25 cellular contexts compared by ENCODE assay signal in the genomic region with DNA sequence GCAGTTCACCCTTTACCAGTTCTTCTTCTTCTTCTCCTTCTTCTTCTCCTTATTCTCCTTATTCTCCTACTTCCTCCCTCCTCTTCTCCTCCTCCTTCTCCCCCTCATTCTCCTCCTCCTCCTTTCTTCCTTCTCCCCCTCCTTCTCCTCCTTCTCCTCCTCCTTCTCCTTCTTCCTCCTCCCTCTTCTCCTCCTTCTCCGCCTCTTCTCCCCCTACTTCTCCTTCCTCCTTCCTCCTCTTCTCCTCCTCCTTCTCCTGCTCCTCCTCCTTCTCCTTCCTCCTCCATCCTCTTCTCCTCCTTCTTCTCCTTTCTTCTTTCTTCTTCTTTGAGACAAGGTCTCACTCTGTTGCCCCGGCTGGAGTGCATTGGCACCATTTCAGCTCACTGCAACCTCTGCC. TPM values are rescaled to one million over a fixed set of nuclear protein-coding genes. Genes with fewer than 3 reads are reported as not detected.
DNase-seq lines count a peak whose midpoint lies in the region; ATAC-seq and TF ChIP-seq lines count a peak whose summit lies in the region.
"Had no signal": no experiment of that assay in that cellular context is flagged by ENCODE, and none has a peak within 500 bp of the region (broad histone marks: within the 10 kb centered on the region; RNA-seq: fewer than 3 reads in every experiment).

No MANE protein-coding gene starts in this region.

- DNase-seq in MCF 10A (ENCODE audit: unreplicated experiment), result no peak
- DNase-seq in mammary epithelial cell, result no peak
- DNase-seq in 8988T, result no peak
- DNase-seq in activated CD4-positive, CD25-positive, alpha-beta regulatory T cell treated with anti-CD3 and anti-CD28 coated beads, Interleukin-2, amount 50 U/mL, for 72 hours, result no peak
- DNase-seq in iPS-NIHi7 (ENCODE audit: extremely low spot score), result no peak
- DNase-seq: ACHN; AML-193; BE2C; CD4-positive, alpha-beta T cell; CD8-positive, alpha-beta memory T cell; DMS 273 treated with DMSO at 0.1 percent for 48 hours; DMS79; EL; GDM1; GM23248; H7; HCEC 1CT had no signal

- H3K27ac ChIP-seq in mammary epithelial cell (ENCODE audit: insufficient read depth, low read depth, low read length) (no peak overlapping the region), neural cell (ENCODE audit: low read length) (peak overlapping the region; percentile 45)
- H3K27ac ChIP-seq: 22Rv1; A549; BLaER1 treated with 17β-estradiol and CSF1 and Interleukin-3, amounts not matched to agents 10 nM and 100 nM; GM23248 had no signal

- H2AFZ ChIP-seq in mammary epithelial cell (ENCODE audit: low read depth, low read length) (no peak overlapping the region), neural cell (ENCODE audit: low read depth, low read length) (no peak overlapping the region)
- H2AFZ ChIP-seq: GM23248 had no signal

- no peak for TF ChIP-seq RAD21 in neural cell (conservative IDR thresholded peaks at IDR 0.05)

- no peak overlapping the region for H3K4me3 Mint-ChIP-seq in MCF 10A (ENCODE audit: unreplicated experiment)
- H3K4me3 Mint-ChIP-seq in dendritic cell treated with granulocyte-macrophage colony-stimulating factor and Interleukin-4, amounts not matched to agents 40 ng/mL and 50 ng/mL, for 4 days, result no peak overlapping the region
- H3K4me3 Mint-ChIP-seq: CD14-positive monocyte; CD4-positive, alpha-beta T cell; CD8-positive, alpha-beta memory T cell had no signal

- no peaks in the 10 kb centered on the region for H3K9me3 ChIP-seq in mammary epithelial cell (replicated peaks; ENCODE audit: insufficient read depth, low read length)
- no peaks in the 10 kb centered on the region for H3K9me3 ChIP-seq in neural cell (ENCODE audit: low read length)
- H3K9me3 ChIP-seq: A549, BE2C had no signal

- H3K4me3 ChIP-seq in mammary epithelial cell (replicated peaks in 1 of 3; ENCODE audit: insufficient read depth in 1 of 3, low read depth in 2 of 3, low read length in 3 of 3), result no peak overlapping the region
- H3K4me3 ChIP-seq in neural cell (ENCODE audit: low read length), result no peak overlapping the region
- H3K4me3 ChIP-seq: A549; BLaER1 treated with 17β-estradiol and CSF1 and Interleukin-3, amounts not matched to agents 10 nM and 100 nM; GM12878; GM23248 had no signal

- no peak overlapping the region for H3K9ac ChIP-seq in mammary epithelial cell (ENCODE audit: insufficient read depth, low read length)
- H3K9ac ChIP-seq in neural cell (ENCODE audit: low read length), result peak overlapping the region; percentile 31
- H3K9ac ChIP-seq: BLaER1 treated with 17β-estradiol and CSF1 and Interleukin-3, amounts not matched to agents 10 nM and 100 nM; GM23248 had no signal

- 90% methylated on average over 2 of the region's 2 CpGs for WGBS in mammary epithelial cell (ENCODE audit: low coverage, missing lambda C conversion rate)

- peak overlapping the region; percentile 33 for H3K27ac Mint-ChIP-seq in MCF 10A (ENCODE audit: low read depth, unreplicated experiment)
- H3K27ac Mint-ChIP-seq in dendritic cell treated with granulocyte-macrophage colony-stimulating factor and Interleukin-4, amounts not matched to agents 40 ng/mL and 50 ng/mL, for 4 days, result peak overlapping the region; percentile 12
- H3K27ac Mint-ChIP-seq: CD4-positive, alpha-beta T cell had no signal

- no peaks in the 10 kb centered on the region for H3K4me1 Mint-ChIP-seq in MCF 10A (ENCODE audit: insufficient read depth, unreplicated experiment)
- H3K4me1 Mint-ChIP-seq in dendritic cell treated with granulocyte-macrophage colony-stimulating factor and Interleukin-4, amounts not matched to agents 40 ng/mL and 50 ng/mL, for 4 days (ENCODE audit: low read depth), result peaks cover 9% of the 10 kb centered on the region
- H3K4me1 Mint-ChIP-seq: CD14-positive monocyte; CD8-positive, alpha-beta memory T cell had no signal

- H3K36me3 ChIP-seq in mammary epithelial cell (ENCODE audit: insufficient read depth, low read length) (no peaks in the 10 kb centered on the region), neural cell (ENCODE audit: insufficient read depth, low read length) (no peaks in the 10 kb centered on the region)
- H3K36me3 ChIP-seq: BE2C had no signal

- no TSS peak for BruUV-seq in MCF 10A (replicated peaks; lab: Mats Ljungman, UMichigan)
- no TSS peak for BruUV-seq in mammary epithelial cell (replicated peaks; lab: Mats Ljungman, UMichigan)

- intact Hi-C loops in MCF 10A (cut with micrococcal nuclease) (no loop called here), mammary epithelial cell (cut with micrococcal nuclease) (no loop called here)
- intact Hi-C loops in dendritic cell treated with granulocyte-macrophage colony-stimulating factor and Interleukin-4, amounts not matched to agents 40 ng/mL and 50 ng/mL, for 4 days (cut with micrococcal nuclease), result no loop called here

- no peak for TF ChIP-seq EP300 in neural cell (conservative IDR thresholded peaks at IDR 0.05; ENCODE audit: poor library complexity, severe bottlenecking)

- H4K20me1 ChIP-seq in mammary epithelial cell (ENCODE audit: insufficient read depth, low read length) (no peaks in the 10 kb centered on the region), neural cell (ENCODE audit: insufficient read depth) (no peaks in the 10 kb centered on the region)
- H4K20me1 ChIP-seq: BLaER1 treated with 17β-estradiol and CSF1 and Interleukin-3, amounts not matched to agents 10 nM and 100 nM had no signal

- no peaks in the 10 kb centered on the region for H3K4me1 ChIP-seq in mammary epithelial cell (ENCODE audit: insufficient read depth, low read length)
- H3K4me1 ChIP-seq: A549, BE2C had no signal

- H3K9me2 ChIP-seq in neural cell (ENCODE audit: insufficient read depth, low read length), result no peaks in the 10 kb centered on the region

- POLR2A ChIA-PET in MCF 10A (lab: Yijun Ruan, JAX), result no interaction called here

- no peaks in the 10 kb centered on the region for H3F3A ChIP-seq in neural cell (ENCODE audit: insufficient read depth, low read length, poor library complexity, severe bottlenecking)

- H3K79me2 ChIP-seq in mammary epithelial cell (ENCODE audit: insufficient read depth, low read length) (no peaks in the 10 kb centered on the region), neural cell (replicated peaks; ENCODE audit: insufficient read depth, low read length) (no peaks in the 10 kb centered on the region)

- H3K4me2 ChIP-seq in mammary epithelial cell (ENCODE audit: insufficient read depth, low read depth, low read length) (no peak overlapping the region), neural cell (ENCODE audit: low read length) (no peak overlapping the region)
- H3K4me2 ChIP-seq: A549; BLaER1 treated with 17β-estradiol and CSF1 and Interleukin-3, amounts not matched to agents 10 nM and 100 nM had no signal

- H3K27me3 ChIP-seq in mammary epithelial cell (ENCODE audit: insufficient read depth, low read length) (no peaks in the 10 kb centered on the region), neural cell (ENCODE audit: insufficient read depth, low read depth, low read length) (no peaks in the 10 kb centered on the region)
- H3K27me3 ChIP-seq: BE2C; BLaER1 treated with 17β-estradiol and CSF1 and Interleukin-3, amounts not matched to agents 10 nM and 100 nM had no signal

- TF ChIP-seq CTCF in MCF 10A (IDR thresholded peaks at IDR 0.05; ENCODE audit: unreplicated experiment) (no peak), mammary epithelial cell (conservative IDR thresholded peaks at IDR 0.05 in 1 of 2, IDR thresholded peaks at IDR 0.05 in 1 of 2; ENCODE audit: extremely low read depth in 1 of 2, insufficient read depth in 1 of 2, low read depth in 1 of 2, low read length in 2 of 2) (no peak), neural cell (IDR thresholded peaks at IDR 0.05; ENCODE audit: poor library complexity, severe bottlenecking) (no peak)

- no peak for ATAC-seq in HG03135 (IDR thresholded peaks at IDR 0.05; ENCODE audit: unreplicated experiment)
- ATAC-seq: A549, GM12878 had no signal

- H3K9me3 Mint-ChIP-seq in MCF 10A (ENCODE audit: unreplicated experiment), result no peaks in the 10 kb centered on the region
- H3K9me3 Mint-ChIP-seq in dendritic cell treated with granulocyte-macrophage colony-stimulating factor and Interleukin-4, amounts not matched to agents 40 ng/mL and 50 ng/mL, for 4 days, result peaks cover 6% of the 10 kb centered on the region

- dilution Hi-C loops in mammary epithelial cell (cut with HindIII; ENCODE audit: low sequenced_read_pairs), result no loop called here

- H3K27me3 Mint-ChIP-seq in MCF 10A (ENCODE audit: insufficient read depth, unreplicated experiment), result no peaks in the 10 kb centered on the region
- H3K27me3 Mint-ChIP-seq in dendritic cell treated with granulocyte-macrophage colony-stimulating factor and Interleukin-4, amounts not matched to agents 40 ng/mL and 50 ng/mL, for 4 days, result peaks cover 18% of the 10 kb centered on the region
- H3K27me3 Mint-ChIP-seq: CD4-positive, alpha-beta T cell had no signal

- in situ Hi-C loops in mammary epithelial cell (cut with MboI; ENCODE audit: low sequenced_read_pairs in 2 of 2), result no loop called here

- peaks cover 6% of the 10 kb centered on the region for H3K36me3 Mint-ChIP-seq in MCF 10A (ENCODE audit: insufficient read depth, unreplicated experiment)
- H3K36me3 Mint-ChIP-seq in dendritic cell treated with granulocyte-macrophage colony-stimulating factor and Interleukin-4, amounts not matched to agents 40 ng/mL and 50 ng/mL, for 4 days (ENCODE audit: low read depth), result peaks cover 16% of the 10 kb centered on the region

- CTCF ChIA-PET in MCF 10A (lab: Yijun Ruan, JAX) (interaction anchor here (0.6 kb wide), 1 partner anchor 23 kb away, joined by 3 read pairs; no protein-coding TSS in a partner anchor), mammary epithelial cell (lab: Charles Lee; ENCODE audit: low non-redundant PET) (no interaction called here)

TF ChIP-seq in neural cell, 6 proteins besides CTCF, POLR2A, EP300 and RAD21 (continues in another document):
- TF ChIP-seq POLR2AphosphoS5 (IDR thresholded peaks at IDR 0.05) (no peak), TAF1 (IDR thresholded peaks at IDR 0.05; ENCODE audit: low read depth) (no peak), EZH2 (IDR thresholded peaks at IDR 0.05; ENCODE audit: borderline replicate concordance, insufficient read depth, low read length, poor library complexity, severe bottlenecking) (no peak), SMC3 (conservative IDR thresholded peaks at IDR 0.05; ENCODE audit: poor library complexity) (no peak)

RNA-seq across cellular contexts. Expression of a gene that starts 58.0 kb away (rescaled TPM):
- total RNA-seq in MCF 10A (2022), result 0.19 and 0.29 TPM in 2 replicates
- under 1 TPM; 0.17 to 0.21 TPM for total RNA-seq in mammary epithelial cell
- 0.05 TPM for polyA plus RNA-seq in mammary epithelial cell
- polyA minus RNA-seq in mammary epithelial cell, result not detected
- 3.7 and 4.9 TPM in 2 replicates for polyA plus RNA-seq in neural cell
- polyA minus RNA-seq in neural cell, result 8.5 and 10.2 TPM in 2 replicates
- total RNA-seq: GM23248 had no signal
- polyA plus RNA-seq: CD14-positive monocyte; CD8-positive, alpha-beta memory T cell had no signal
